Comparison of ENCODE assay signal across 8 cellular contexts in genomic region chr2:47907097-47907781, GRCh38. TPM values are rescaled to one million over a fixed set of nuclear protein-coding genes. Genes with fewer than 3 reads are reported as not detected.
A peak's percentile ranks its signal among the peaks of the same experiment; 100 is the strongest.
DNase-seq lines count a peak whose midpoint lies in the region; ATAC-seq, FAIRE-seq and TF ChIP-seq lines count a peak whose summit lies in the region.

No MANE protein-coding gene starts in this region.

- H3K4me3 ChIP-seq in H1 (ENCODE audit: extremely low read depth in 1 of 4, insufficient read depth in 2 of 4, low read depth in 3 of 4, low read length in 4 of 4) (peak overlapping the region; percentile 47 to 66 (median 56)), neural progenitor cell (peak overlapping the region; percentile 96)

- 0 out of 2 replicates have a peak overlapping the region, but pooled peaks have one; percentile 18 for H2BK15ac ChIP-seq in H1 (ENCODE audit: low read length)

- H3K4me1 ChIP-seq in H1 (replicated peaks in 1 of 4; ENCODE audit: control insufficient read depth in 3 of 4, insufficient read depth in 4 of 4, low read length in 3 of 4) (peaks cover 0 to 3% (median 0%) of the 10 kb centered on the region in 4 experiments; a peak in 1 of 7 replicates), neural progenitor cell (peaks cover 17% of the 10 kb centered on the region)

- H4K20me1 ChIP-seq in H1 (replicated peaks in 1 of 2; ENCODE audit: control insufficient read depth in 1 of 2, insufficient read depth in 2 of 2, low read length in 2 of 2) (peaks cover 3% of the 10 kb centered on the region in 2 experiments), neural progenitor cell (ENCODE audit: low read depth) (peaks cover 28% of the 10 kb centered on the region)

- POLR2A ChIA-PET in H1 (lab: Charles Lee; ENCODE audit: partially characterized antibody), result interaction anchor here (0.7 to 1.6 kb wide), 19 partner anchors 8 to 678 kb away, joined by 3 to 8 read pairs (median 4); partner anchors contain the start of gene MSH6

- ATAC-seq in left lobe of liver, result no peak

- peaks cover 24% of the 10 kb centered on the region for H3F3A ChIP-seq in neural progenitor cell (ENCODE audit: low read depth)

- H3K4me2 ChIP-seq in H1 (ENCODE audit: insufficient read depth in 1 of 2, low read depth in 2 of 2, low read length in 2 of 2) (peak overlapping the region; percentile 65 to 82), neural progenitor cell (peak overlapping the region; percentile 69)

- H3K23ac ChIP-seq in H1 (ENCODE audit: insufficient read length), result no peak overlapping the region

- WGBS in H1 (ENCODE audit: extremely low coverage in 1 of 2, insufficient coverage in 1 of 2, insufficient read length in 1 of 2, insufficient replicate concordance in 2 of 2, low coverage in 1 of 2, low lambda C conversion rate in 2 of 2, missing lambda C conversion rate in 1 of 2), 2 experiments, result 10% methylated on average over 13 of the region's 13 CpGs; no CpG with 5 or more reads in 1 of the 2 experiments

- H2AFZ ChIP-seq in H1 (ENCODE audit: low read length) (peak overlapping the region; percentile 68; the same call in 1 of the 2 replicates), neural progenitor cell (replicated peaks) (peak overlapping the region; percentile 47)

- no peak for TF ChIP-seq RAD21 in H1 (IDR thresholded peaks at IDR 0.05 in 1 of 2, conservative IDR thresholded peaks at IDR 0.05 in 1 of 2; ENCODE audit: low read depth in 2 of 2, low read length in 2 of 2)

- peak overlapping the region; percentile 3 for H3K56ac ChIP-seq in H1 (replicated peaks; ENCODE audit: insufficient read length, low read depth, low read length)

- H3K36me3 ChIP-seq in H1 (ENCODE audit: control insufficient read depth in 2 of 4, insufficient read depth in 4 of 4, low read length in 3 of 4) (no peaks in the 10 kb centered on the region), neural progenitor cell (no peaks in the 10 kb centered on the region)

- peak overlapping the region; percentile 95 for H2BK5ac ChIP-seq in H1 (ENCODE audit: low read depth, low read length)

- H2AK5ac ChIP-seq in H1 (ENCODE audit: low read depth, low read length), result no peak overlapping the region

- H3K4me1 Mint-ChIP-seq in neural progenitor cell, result peaks cover 19% of the 10 kb centered on the region

- H3K14ac ChIP-seq in H1 (ENCODE audit: insufficient read length), result no peak overlapping the region

- H3K9ac ChIP-seq in H1 (replicated peaks in 1 of 4; ENCODE audit: extremely low read depth in 1 of 4, low read depth in 3 of 4, low read length in 3 of 4), result peak overlapping the region; percentile 59 to 83 (median 73)
- peak overlapping the region; percentile 5 for H3K9ac ChIP-seq in neural progenitor cell

- H3K27me3 Mint-ChIP-seq in neural progenitor cell (ENCODE audit: insufficient read depth, low read depth), result peaks cover 5% of the 10 kb centered on the region

- peak overlapping the region; percentile 93 for H3K4me3 Mint-ChIP-seq in neural progenitor cell

- no peak for FAIRE-seq in H1 (lab: Jason Lieb, UNC)

- no peak overlapping the region; the same call in 1 of the 2 replicates for H2BK12ac ChIP-seq in H1 (ENCODE audit: low read depth, low read length)

- peak overlapping the region; percentile 98 for H3K27ac Mint-ChIP-seq in neural progenitor cell

- H3K79me2 ChIP-seq in H1 (ENCODE audit: control insufficient read depth in 1 of 2, insufficient read depth in 2 of 2, low read length in 2 of 2) (peaks cover 21 to 29% of the 10 kb centered on the region in 2 experiments), neural progenitor cell (ENCODE audit: low read depth) (peaks cover 42% of the 10 kb centered on the region)

- no peak overlapping the region for H4K5ac ChIP-seq in H1 (ENCODE audit: insufficient read length, low read depth, low read length)

- H4K8ac ChIP-seq in H1 (ENCODE audit: extremely low read depth, insufficient read depth, low read length), result no peak overlapping the region

- CTCF ChIA-PET in H1 (lab: Charles Lee; ENCODE audit: partially characterized antibody), result interaction anchor here (0.6 to 1.5 kb wide), 10 partner anchors 12 to 239 kb away, joined by 3 to 6 read pairs (median 3); no protein-coding TSS in a partner anchor

- TF ChIP-seq CTCF in H1 (IDR thresholded peaks at IDR 0.05; ENCODE audit: control extremely low read depth in 1 of 3, insufficient read depth in 1 of 3, low read depth in 1 of 3, low read length in 3 of 3) (no peak), neural progenitor cell (IDR thresholded peaks at IDR 0.05) (no peak)

- peaks cover 6% of the 10 kb centered on the region; the same call in 1 of the 2 replicates for H3K23me2 ChIP-seq in H1 (ENCODE audit: low read depth, low read length)

- TF ChIP-seq EP300 in H1 (IDR thresholded peaks at IDR 0.05; ENCODE audit: borderline replicate concordance in 1 of 2, low read depth in 2 of 2, low read length in 2 of 2), result no peak

- 0 out of 2 replicates have a peak overlapping the region, but pooled peaks have one; percentile 15 for H2BK20ac ChIP-seq in H1 (ENCODE audit: low read length)

- H2BK120ac ChIP-seq in H1 (replicated peaks; ENCODE audit: low read depth, low read length), result no peak overlapping the region

- peaks cover 2% of the 10 kb centered on the region for H3K36me3 Mint-ChIP-seq in neural progenitor cell

- DNase-seq in activated CD4-positive, CD25-positive, alpha-beta regulatory T cell treated with anti-CD3 and anti-CD28 coated beads, Interleukin-2, amount 50 U/mL, for 16 hours (ENCODE audit: low read depth, low spot score), result peak; percentile 2
- no peak for DNase-seq in activated CD4-positive, CD25-positive, alpha-beta regulatory T cell (lab: John Stamatoyannopoulos, UW)
- DNase-seq in activated CD4-positive, alpha-beta T cell treated with anti-CD3 and anti-CD28 coated beads for 48 hours, result peak; percentile 50
- no peak for DNase-seq in H1 (ENCODE audit: low read depth in 1 of 2, low spot score in 2 of 2)
- DNase-seq in neural progenitor cell (ENCODE audit: low spot score), result peak; percentile 20
- DNase-seq in left lobe of liver (ENCODE audit: low spot score), result no peak
- no peak for DNase-seq in DMS153 treated with DMSO at 0.1 percent for 48 hours (lab: John Stamatoyannopoulos, UW; ENCODE audit: unreplicated experiment)
- no peak for DNase-seq in AG08396 (ENCODE audit: low spot score)

- no peak overlapping the region for H4K91ac ChIP-seq in H1 (replicated peaks; ENCODE audit: insufficient read length, low read length)

- H3K9me3 Mint-ChIP-seq in neural progenitor cell, result peaks cover 2% of the 10 kb centered on the region

- H3K27ac ChIP-seq in H1 (ENCODE audit: low read depth, low read length) (peak overlapping the region; percentile 77), neural progenitor cell (peak overlapping the region; percentile 83)

- no peak; a peak in 2 of 3 replicates for TF ChIP-seq POLR2A in H1 (IDR thresholded peaks at IDR 0.05; ENCODE audit: control extremely low read depth in 1 of 2, low read depth in 2 of 2, low read length in 2 of 2)

- peak overlapping the region; percentile 75; the same call in 1 of the 2 replicates for H3K18ac ChIP-seq in H1 (ENCODE audit: extremely low read depth, low read length)

- no peaks in the 10 kb centered on the region for H3K9me3 ChIP-seq in H1 (ENCODE audit: insufficient read depth in 2 of 2, low read depth in 1 of 2, low read length in 1 of 2)
- no peaks in the 10 kb centered on the region for H3K9me3 ChIP-seq in neural progenitor cell (ENCODE audit: low read depth)

- H3K79me1 ChIP-seq in H1 (ENCODE audit: low read depth, low read length), result peaks cover 3% of the 10 kb centered on the region; the same call in 1 of the 2 replicates

- no peaks in the 10 kb centered on the region for H3K27me3 ChIP-seq in H1 (replicated peaks in 1 of 4; ENCODE audit: control insufficient read depth in 3 of 4, extremely low read depth in 1 of 4, insufficient read depth in 3 of 4, low read length in 3 of 4)
- no peaks in the 10 kb centered on the region for H3K27me3 ChIP-seq in neural progenitor cell

- no peak overlapping the region for H3K4ac ChIP-seq in H1 (replicated peaks; ENCODE audit: insufficient read length, low read depth, low read length)

TF ChIP-seq in H1, 55 proteins besides CTCF, POLR2A, EP300 and RAD21:
- no peak for TF ChIP-seq FOSL1 (IDR thresholded peaks at IDR 0.05; ENCODE audit: insufficient read depth, low read depth, low read length)
- peak; percentile 5 for TF ChIP-seq KDM4A (IDR thresholded peaks at IDR 0.05; ENCODE audit: low read depth, low read length, severe bottlenecking)
- TF ChIP-seq PHF8 (conservative IDR thresholded peaks at IDR 0.05; ENCODE audit: low read depth, low read length), result peak; percentile 6; the same call in 1 of the 2 replicates
- TF ChIP-seq POLR2AphosphoS5 (IDR thresholded peaks at IDR 0.05; ENCODE audit: low read depth, low read length), result peak; percentile 33; the same call in 1 of the 2 replicates
- TF ChIP-seq TAF1 (IDR thresholded peaks at IDR 0.05; ENCODE audit: low read depth, low read length), result peak; percentile 52; the same call in 1 of the 2 replicates
- no peak for TF ChIP-seq CHD2 (IDR thresholded peaks at IDR 0.05; ENCODE audit: low read length)
TF ChIP-seq in H1: peak in this region for 4.

RNA-seq across cellular contexts. Expression of gene FBXO11, which starts 0.9 kb away (rescaled TPM):
- 54.6 and 57.3 TPM in 2 replicates for total RNA-seq in H1 (2021; fragmentation: NEBNext Ultra II Directional; extraction: Animal tissue kit (Norgen Biotek cat#: 25700))
- polyA plus RNA-seq in H1 (2011; rRNA removed), result 15.6 and 21.7 TPM in 2 replicates
- 20.3 TPM for polyA plus RNA-seq in H1 (2011; cell fraction: cytosol; rRNA removed)
- polyA plus RNA-seq in H1 (2011; cell fraction: nucleus; rRNA removed), result 36.0 TPM
- 16.6 to 35.1 TPM (median 21.7 TPM) in 4 replicates for polyA plus RNA-seq in H1 (2012, experiment 1 of 2)
- polyA plus RNA-seq in H1 (2012, experiment 2 of 2), result 3.5 TPM
- 25.6 TPM for polyA plus RNA-seq in H1 (2013, experiment 1 of 2)
- 24.5 TPM for polyA plus RNA-seq in H1 (2013, experiment 2 of 2)
- polyA minus RNA-seq in H1 (2011; rRNA and poly(A)+ RNA removed), result 48.5 and 85.1 TPM in 2 replicates
- polyA minus RNA-seq in H1 (2011; cell fraction: cytosol; rRNA and poly(A)+ RNA removed), result 28.0 TPM
- 48.1 TPM for polyA minus RNA-seq in H1 (2011; cell fraction: nucleus; rRNA and poly(A)+ RNA removed)
- total RNA-seq in neural progenitor cell (ENCODE audit: low replicate concordance) (49.5 and 71.3 TPM in 2 replicates), left lobe of liver (21.0 TPM)

Comparison
In these comparisons a context has a peak if more than half of its experiments do, and no peak if none do; other contexts are left out.
1. DNase-seq: peak in activated CD4-positive, CD25-positive, alpha-beta regulatory T cell treated with anti-CD3 and anti-CD28 coated beads, Interleukin-2, amount 50 U/mL, for 16 hours (single experiment), activated CD4-positive, alpha-beta T cell treated with anti-CD3 and anti-CD28 coated beads for 48 hours (single experiment) and neural progenitor cell (single experiment); none in activated CD4-positive, CD25-positive, alpha-beta regulatory T cell (0 of 4), H1 (0 of 2), left lobe of liver (single experiment), DMS153 treated with DMSO at 0.1 percent for 48 hours (single experiment) and AG08396 (single experiment).